In genomic region chrX:1162119-1162916, GRCh38 we compare ENCODE assay signal across 22 cellular contexts. TPM values are rescaled to one million over a fixed set of nuclear protein-coding genes. Genes with fewer than 3 reads are reported as not detected.
"Had no signal": no experiment of that assay in that cellular context is flagged by ENCODE, and none has a peak within 500 bp of the region (broad histone marks: within the 10 kb centered on the region; RNA-seq: fewer than 3 reads in every experiment).

No MANE protein-coding gene starts in this region.

- DNase-seq: colonic mucosa; dermis blood vessel endothelial cell; effector CD4-positive, alpha-beta T cell; heart left ventricle; hypothalamus; islet precursor cell; mammary epithelial cell; posterior cingulate gyrus; sigmoid colon; stimulated activated CD4-positive, alpha-beta T cell treated with anti-CD3 and anti-CD28 coated beads, Interleukin-12 subunit alpha, Interleukin-12 subunit beta, amount 100 ng/mL, for 4 hours; stimulated activated naive CD4-positive, alpha-beta T cell treated with Interleukin-2 at 50 U/mL for 16 hours; trophoblast cell; uterus had no signal

- H3K27ac ChIP-seq: colonic mucosa, heart left ventricle, neutrophil, right atrium auricular region, sigmoid colon, skin epidermis, uterus had no signal

- H3K36me3 ChIP-seq: colonic mucosa, heart left ventricle, neutrophil, right atrium auricular region, sigmoid colon, uterus had no signal

- H3K27me3 ChIP-seq: colonic mucosa, right atrium auricular region had no signal

- H3K4me3 ChIP-seq: colonic mucosa, heart left ventricle, right atrium auricular region, sigmoid colon, skin epidermis, uterus had no signal

- ATAC-seq: heart left ventricle, left lobe of liver had no signal

- H3K36me3 Mint-ChIP-seq: naive thymus-derived CD8-positive, alpha-beta T cell had no signal

- H3K9me3 ChIP-seq: colonic mucosa, heart left ventricle, neutrophil, right atrium auricular region, sigmoid colon, uterus had no signal

- H3K4me1 ChIP-seq: colonic mucosa, heart left ventricle, right atrium auricular region, uterus had no signal

RNA-seq across cellular contexts. Expression of gene CRLF2, which starts 50.1 kb away (rescaled TPM):
- total RNA-seq: dermis blood vessel endothelial cell; fibroblast of lung; frontal cortex; glomerular endothelial cell; left lobe of liver; mammary epithelial cell; naive thymus-derived CD8-positive, alpha-beta T cell; right atrium auricular region; uterus had no signal
- polyA plus RNA-seq: fibroblast of lung; heart left ventricle; mammary epithelial cell; naive thymus-derived CD8-positive, alpha-beta T cell; neural cell had no signal
